In genomic region chr11:91876746-91877145, GRCh38 we compare ENCODE assay signal across 2 cellular contexts.
A peak's percentile ranks its signal among the peaks of the same experiment; 100 is the strongest.
TF ChIP-seq lines count a peak whose summit lies in the region.

No MANE protein-coding gene starts in this region.

TF ChIP-seq in liver, 16 proteins besides CTCF, POLR2A, EP300 and RAD21 (continued from another document):
- TF ChIP-seq, protein P1, sequence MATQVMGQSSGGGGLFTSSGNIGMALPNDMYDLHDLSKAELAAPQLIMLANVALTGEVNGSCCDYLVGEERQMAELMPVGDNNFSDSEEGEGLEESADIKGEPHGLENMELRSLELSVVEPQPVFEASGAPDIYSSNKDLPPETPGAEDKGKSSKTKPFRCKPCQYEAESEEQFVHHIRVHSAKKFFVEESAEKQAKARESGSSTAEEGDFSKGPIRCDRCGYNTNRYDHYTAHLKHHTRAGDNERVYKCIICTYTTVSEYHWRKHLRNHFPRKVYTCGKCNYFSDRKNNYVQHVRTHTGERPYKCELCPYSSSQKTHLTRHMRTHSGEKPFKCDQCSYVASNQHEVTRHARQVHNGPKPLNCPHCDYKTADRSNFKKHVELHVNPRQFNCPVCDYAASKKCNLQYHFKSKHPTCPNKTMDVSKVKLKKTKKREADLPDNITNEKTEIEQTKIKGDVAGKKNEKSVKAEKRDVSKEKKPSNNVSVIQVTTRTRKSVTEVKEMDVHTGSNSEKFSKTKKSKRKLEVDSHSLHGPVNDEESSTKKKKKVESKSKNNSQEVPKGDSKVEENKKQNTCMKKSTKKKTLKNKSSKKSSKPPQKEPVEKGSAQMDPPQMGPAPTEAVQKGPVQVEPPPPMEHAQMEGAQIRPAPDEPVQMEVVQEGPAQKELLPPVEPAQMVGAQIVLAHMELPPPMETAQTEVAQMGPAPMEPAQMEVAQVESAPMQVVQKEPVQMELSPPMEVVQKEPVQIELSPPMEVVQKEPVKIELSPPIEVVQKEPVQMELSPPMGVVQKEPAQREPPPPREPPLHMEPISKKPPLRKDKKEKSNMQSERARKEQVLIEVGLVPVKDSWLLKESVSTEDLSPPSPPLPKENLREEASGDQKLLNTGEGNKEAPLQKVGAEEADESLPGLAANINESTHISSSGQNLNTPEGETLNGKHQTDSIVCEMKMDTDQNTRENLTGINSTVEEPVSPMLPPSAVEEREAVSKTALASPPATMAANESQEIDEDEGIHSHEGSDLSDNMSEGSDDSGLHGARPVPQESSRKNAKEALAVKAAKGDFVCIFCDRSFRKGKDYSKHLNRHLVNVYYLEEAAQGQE (IDR thresholded peaks at IDR 0.05), result peak; percentile 20
- peak in 1 of 2 donors; percentile 50 for TF ChIP-seq JUND (IDR thresholded peaks at IDR 0.05)
- TF ChIP-seq ZBTB33 (IDR thresholded peaks at IDR 0.05), result peak; percentile 28
- TF ChIP-seq FOXA1 (IDR thresholded peaks at IDR 0.05), result peak; percentile 58
- TF ChIP-seq TAF1 (conservative IDR thresholded peaks at IDR 0.05), result no peak
- TF ChIP-seq GABPA (IDR thresholded peaks at IDR 0.05 in 1 of 2, conservative IDR thresholded peaks at IDR 0.05 in 1 of 2), result no peak
- peak in 1 of 2 donors; percentile 49 for TF ChIP-seq RXRA (IDR thresholded peaks at IDR 0.05)
- peak; percentile 74 for TF ChIP-seq FOXA2 (IDR thresholded peaks at IDR 0.05)
- TF ChIP-seq HNF4A (conservative IDR thresholded peaks at IDR 0.05), result peak; percentile 57 to 70
- TF ChIP-seq EGR1 (IDR thresholded peaks at IDR 0.05; ENCODE audit: low read depth in 2 of 2), result no peak
- no peak for TF ChIP-seq MAX (IDR thresholded peaks at IDR 0.05)
- TF ChIP-seq YY1 (IDR thresholded peaks at IDR 0.05), result peak; percentile 12

TF ChIP-seq in HepG2, 621 proteins besides CTCF, POLR2A, EP300 and RAD21 (continued from another document):
- no peak for TF ChIP-seq TAF15 (IDR thresholded peaks at IDR 0.05; ENCODE audit: low read depth, low read length, poor library complexity, severe bottlenecking)
- no peak for TF ChIP-seq SOX13 (IDR thresholded peaks at IDR 0.05)
- no peak for TF ChIP-seq SOX13 (CRISPR knock-in tag; conservative IDR thresholded peaks at IDR 0.05 in 1 of 2, IDR thresholded peaks at IDR 0.05 in 1 of 2)
- TF ChIP-seq PAXIP1 (CRISPR knock-in tag; conservative IDR thresholded peaks at IDR 0.05), result no peak
- TF ChIP-seq PAX8 (CRISPR knock-in tag; IDR thresholded peaks at IDR 0.05; ENCODE audit: borderline replicate concordance), result no peak
- TF ChIP-seq CCDC6 (CRISPR knock-in tag; IDR thresholded peaks at IDR 0.05), result no peak
- no peak for TF ChIP-seq JUN (CRISPR knock-in tag; IDR thresholded peaks at IDR 0.05)
